ENCODE assay signal across 8 cellular contexts in the genomic region with DNA sequence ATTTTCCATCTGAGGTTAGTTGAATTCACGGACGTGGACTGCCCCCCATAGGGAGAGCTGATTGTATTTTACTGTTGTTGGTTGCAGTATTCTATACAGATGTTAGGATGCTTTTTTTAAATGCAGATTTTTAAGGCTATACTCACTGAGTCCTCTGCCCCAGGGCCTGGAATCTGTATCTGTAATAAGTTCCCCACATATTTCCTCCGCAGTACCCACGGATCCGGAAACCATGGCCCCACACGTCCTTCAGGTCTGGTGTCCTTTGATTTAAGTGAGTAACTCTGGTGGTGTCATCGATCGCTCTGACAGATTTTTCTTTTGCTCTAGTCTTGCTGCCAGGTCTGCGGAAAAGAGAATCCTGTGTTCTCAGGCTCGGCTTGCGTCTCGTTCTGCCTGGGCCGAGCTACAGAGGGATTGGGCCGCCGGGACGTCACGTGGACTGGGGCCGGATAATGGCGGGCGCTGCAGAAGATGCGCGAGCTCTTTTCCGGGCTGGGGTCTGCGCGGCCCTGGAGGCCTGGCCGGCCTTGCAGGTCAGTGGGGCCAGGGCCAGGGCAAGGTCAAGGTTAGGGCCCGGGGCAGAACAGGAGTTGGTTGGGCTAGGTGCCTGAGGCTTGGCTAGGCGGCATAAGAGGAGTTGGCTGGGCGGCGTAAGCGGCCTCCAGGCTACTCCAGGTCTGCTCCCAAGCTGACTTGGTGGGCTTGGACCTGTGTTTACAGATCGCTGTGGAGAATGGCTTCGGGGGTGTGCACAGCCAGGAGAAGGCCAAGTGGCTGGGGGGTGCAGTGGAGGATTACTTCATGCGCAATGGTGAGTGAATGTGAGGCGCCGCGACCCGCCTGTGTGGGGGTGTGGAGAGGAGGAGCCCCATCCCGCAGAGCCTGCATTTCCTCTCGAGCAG. TPM values are rescaled to one million over a fixed set of nuclear protein-coding genes. Genes with fewer than 3 reads are reported as not detected.
DNase-seq lines count a peak whose midpoint lies in the region; ATAC-seq and TF ChIP-seq lines count a peak whose summit lies in the region.

A gene with protein sequence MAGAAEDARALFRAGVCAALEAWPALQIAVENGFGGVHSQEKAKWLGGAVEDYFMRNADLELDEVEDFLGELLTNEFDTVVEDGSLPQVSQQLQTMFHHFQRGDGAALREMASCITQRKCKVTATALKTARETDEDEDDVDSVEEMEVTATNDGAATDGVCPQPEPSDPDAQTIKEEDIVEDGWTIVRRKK (plus strand): TSS at position 438 of the 905 bp plus-strand sequence. CDS start 18 bp downstream, at position 456.

- H3K4me3 ChIP-seq in MG63: peak within 1 kb of the TSS; percentile 83
- peak within 1 kb of the TSS; percentile 91 to 100 for H3K4me3 ChIP-seq in neuronal stem cell (ENCODE audit: low read length in 2 of 2)
- H3K4me3 ChIP-seq in subcutaneous abdominal adipose tissue (ENCODE audit: low read depth in 1 of 5, low read length in 5 of 5): peak within 1 kb of the TSS; percentile 85 to 94 (median 92)

- H2BK15ac ChIP-seq in neuronal stem cell (ENCODE audit: low read length): no peak within 1 kb of the TSS

- no peaks in the 10 kb centered on the region for H3K36me3 ChIP-seq in MG63
- peaks cover 4 to 27% of the 10 kb centered on the region in 2 donors for H3K36me3 ChIP-seq in neuronal stem cell (replicated peaks in 1 of 2; ENCODE audit: control insufficient read depth in 2 of 2, insufficient read depth in 2 of 2, low read length in 2 of 2)
- peaks cover 0 to 17% (median 9%) of the 10 kb centered on the region in 5 donors for H3K36me3 ChIP-seq in subcutaneous abdominal adipose tissue (ENCODE audit: control insufficient read depth in 5 of 5, insufficient read depth in 5 of 5, low read length in 5 of 5)

- H3K79me1 ChIP-seq in neuronal stem cell (ENCODE audit: low read depth, low read length): peaks cover 1% of the 10 kb centered on the region

- H3K4me1 ChIP-seq in foreskin keratinocyte (no peaks in the 10 kb centered on the region), neuronal stem cell (ENCODE audit: control insufficient read depth in 2 of 2, insufficient read depth in 1 of 2, low read depth in 1 of 2, low read length in 2 of 2) (peaks cover 0 to 4% of the 10 kb centered on the region in 2 donors), subcutaneous abdominal adipose tissue (ENCODE audit: control insufficient read depth in 5 of 5, insufficient read depth in 5 of 5, low read length in 5 of 5) (peaks cover 2 to 26% (median 18%) of the 10 kb centered on the region in 5 donors)

- H3K23ac ChIP-seq in neuronal stem cell (ENCODE audit: low read depth, low read length, poor library complexity): no peak within 1 kb of the TSS

- peak within 1 kb of the TSS; percentile 81 for H3K9ac ChIP-seq in neuronal stem cell (ENCODE audit: low read depth, low read length, poor library complexity)
- H3K9ac ChIP-seq in subcutaneous abdominal adipose tissue (ENCODE audit: low read length in 5 of 5): peak within 1 kb of the TSS; percentile 6 to 87 (median 74)

- H3K14ac ChIP-seq in neuronal stem cell (ENCODE audit: low read length): peak within 1 kb of the TSS; percentile 71

- no peak within 1 kb of the TSS for H2AK5ac ChIP-seq in neuronal stem cell (ENCODE audit: low read depth, low read length)

- H4K91ac ChIP-seq in neuronal stem cell (ENCODE audit: low read depth, low read length, poor library complexity): no peak within 1 kb of the TSS

- H2BK5ac ChIP-seq in neuronal stem cell (ENCODE audit: low read length): no peak within 1 kb of the TSS

- H3K27ac ChIP-seq in foreskin keratinocyte: no peak within 1 kb of the TSS
- no peak within 1 kb of the TSS for H3K27ac ChIP-seq in neuronal stem cell (replicated peaks; ENCODE audit: low read length)
- H3K27ac ChIP-seq in subcutaneous abdominal adipose tissue (ENCODE audit: low read depth, low read length): no peak within 1 kb of the TSS

- WGBS in neuronal stem cell (ENCODE audit: extremely low coverage in 2 of 2, insufficient read length in 2 of 2, insufficient replicate concordance in 1 of 2), 2 donors: no CpG with 5 or more reads among the region's 40 CpGs

- peak within 1 kb of the TSS; percentile 57 for H3K4me2 ChIP-seq in neuronal stem cell (ENCODE audit: insufficient read depth, low read length, poor library complexity, severe bottlenecking)

- H2BK120ac ChIP-seq in neuronal stem cell (ENCODE audit: low read depth, low read length): no peak within 1 kb of the TSS

- H3K18ac ChIP-seq in neuronal stem cell (ENCODE audit: low read length): no peak within 1 kb of the TSS

- TF ChIP-seq CTCF in foreskin keratinocyte (conservative IDR thresholded peaks at IDR 0.05): peak; percentile 60

- H3K27me3 ChIP-seq in MG63 (no peaks in the 10 kb centered on the region), foreskin keratinocyte (no peaks in the 10 kb centered on the region), neuronal stem cell (ENCODE audit: control insufficient read depth in 3 of 3, insufficient read depth in 3 of 3, low read depth in 1 of 3, low read length in 3 of 3) (no peaks in the 10 kb centered on the region), subcutaneous abdominal adipose tissue (ENCODE audit: control insufficient read depth in 5 of 5, insufficient read depth in 4 of 5, low read length in 5 of 5) (peaks cover 0 to 6% (median 0%) of the 10 kb centered on the region in 5 donors)

- no peak within 1 kb of the TSS for H3K4ac ChIP-seq in neuronal stem cell (ENCODE audit: low read length)

- H4K8ac ChIP-seq in neuronal stem cell (ENCODE audit: low read depth, low read length): no peak within 1 kb of the TSS

- peak within 1 kb of the TSS; percentile 89 for H2AFZ ChIP-seq in neuronal stem cell (ENCODE audit: low read length)

- H3K9me3 ChIP-seq in MG63: no peaks in the 10 kb centered on the region
- H3K9me3 ChIP-seq in neuronal stem cell (replicated peaks in 1 of 2; ENCODE audit: control insufficient read depth in 2 of 2, insufficient read depth in 1 of 2, low read depth in 1 of 2, low read length in 2 of 2): no peaks in the 10 kb centered on the region
- no peaks in the 10 kb centered on the region for H3K9me3 ChIP-seq in subcutaneous abdominal adipose tissue (ENCODE audit: control insufficient read depth in 5 of 5, low read length in 5 of 5)

- no peak within 1 kb of the TSS for H2BK12ac ChIP-seq in neuronal stem cell (ENCODE audit: low read length)

- peak; percentile 64 for DNase-seq in GDM1 (lab: John Stamatoyannopoulos, UW)
- DNase-seq in HCEC 1CT: peak; percentile 79
- DNase-seq in MG63: peak; percentile 84
- DNase-seq in SIG-M5 (lab: John Stamatoyannopoulos, UW): peak; percentile 41
- DNase-seq in activated gamma-delta T cell treated with Interleukin-2 at 50 U/mL for 16 hours: peak; percentile 72
- DNase-seq in foreskin keratinocyte: peak; percentile 61 to 79
- peak; percentile 72 for DNase-seq in neuronal stem cell (ENCODE audit: low spot score)

- ATAC-seq in foreskin keratinocyte: peak; percentile 99

RNA-seq across cellular contexts. Expression of the gene that starts here (rescaled TPM):
- total RNA-seq in MG63 (2014; rRNA removed; shearing (Covaris generic); ENCODE audit: low replicate concordance): 14.5 and 16.4 TPM in 2 replicates
- total RNA-seq in foreskin keratinocyte: 33.6 and 39.8 TPM in 2 replicates
- polyA plus RNA-seq in foreskin keratinocyte: 49.5 and 51.4 TPM in 2 replicates
- 23.1 TPM for polyA plus RNA-seq in neuronal stem cell (2013, experiment 1 of 2)
- 23.5 TPM for polyA plus RNA-seq in neuronal stem cell (2013, experiment 2 of 2)
